ENCODE assay signal across 9 cellular contexts in the genomic region with DNA sequence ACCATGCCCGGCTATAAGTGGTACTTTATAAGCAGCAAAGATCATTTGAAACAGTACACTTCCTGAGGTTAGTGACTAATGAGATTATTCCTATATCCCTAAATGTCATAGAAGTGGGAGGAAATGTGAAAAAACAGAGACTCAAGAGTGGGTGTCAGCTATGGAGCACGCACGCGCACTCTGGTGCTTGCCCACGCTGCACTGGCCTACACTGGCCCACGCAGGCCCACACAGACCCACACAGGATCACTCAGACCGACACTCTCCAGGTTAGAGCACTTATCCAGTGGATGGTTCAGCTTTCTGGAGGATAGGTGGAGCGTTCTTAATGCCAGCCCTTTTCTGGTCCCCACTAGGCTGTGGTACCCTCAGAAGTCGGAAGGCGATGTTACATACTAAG.
"Had no signal": no experiment of that assay in that cellular context is flagged by ENCODE, and none has a peak within 500 bp of the region (broad histone marks: within the 10 kb centered on the region; RNA-seq: fewer than 3 reads in every experiment).

No MANE protein-coding gene starts in this region.

- DNase-seq: GM23248, GOT3, H7, H9, HCEC 1CT, HFFc6 had no signal

- H3K4me3 ChIP-seq: GM23248, GM23338, HAP-1 had no signal

- H3K9me3 ChIP-seq: HAP-1 had no signal

- ATAC-seq: GM23338, HCT116 had no signal

- H3K27ac ChIP-seq: GM23248 had no signal

- H3K36me3 ChIP-seq: HAP-1 had no signal
